17 cellular contexts compared by ENCODE assay signal in the genomic region with DNA sequence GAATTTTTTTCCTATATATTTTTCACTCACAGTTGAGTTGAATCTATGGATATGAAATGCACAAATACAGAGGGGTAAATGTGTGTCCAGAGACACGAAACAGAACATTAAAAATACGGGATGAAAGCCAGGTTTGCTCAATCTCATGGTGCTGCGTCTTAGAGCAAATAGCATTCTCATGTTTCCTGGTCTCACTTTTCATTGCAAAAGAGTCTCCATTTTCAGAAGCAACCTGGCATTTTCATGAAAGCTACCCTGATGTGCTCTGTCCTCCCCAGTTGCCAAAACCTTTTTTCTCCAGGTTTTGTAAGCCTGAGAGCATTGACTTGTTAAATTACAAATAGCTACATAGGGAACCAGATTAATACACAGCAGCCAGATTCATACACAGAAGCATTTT. TPM values are rescaled to one million over a fixed set of nuclear protein-coding genes. Genes with fewer than 3 reads are reported as not detected.
DNase-seq lines count a peak whose midpoint lies in the region; ATAC-seq and TF ChIP-seq lines count a peak whose summit lies in the region.
"Had no signal": no experiment of that assay in that cellular context is flagged by ENCODE, and none has a peak within 500 bp of the region (broad histone marks: within the 10 kb centered on the region; RNA-seq: fewer than 3 reads in every experiment).

No MANE protein-coding gene starts in this region.

- TF ChIP-seq CTCF in natural killer cell (IDR thresholded peaks at IDR 0.05) = no peak
- no peak for TF ChIP-seq CTCF in endothelial cell (IDR thresholded peaks at IDR 0.05; ENCODE audit: unreplicated experiment)

- intact Hi-C loops in natural killer cell (cut with micrococcal nuclease) = no loop called here
- intact Hi-C loops in naive thymus-derived CD4-positive, alpha-beta T cell (cut with micrococcal nuclease) = loop anchor here (1.0 to 2.0 kb wide), 5 partner anchors 10 to 49 kb away; partner anchors contain the start of gene MBNL1 (in 1 of the 2)

- peaks cover 0 to 41% of the 10 kb centered on the region in 2 donors for H3K4me1 ChIP-seq in naive thymus-derived CD4-positive, alpha-beta T cell (ENCODE audit: control insufficient read depth in 2 of 2, insufficient read depth in 2 of 2, low read length in 2 of 2)
- H3K4me1 ChIP-seq: vagina had no signal

- peaks cover 32 to 56% of the 10 kb centered on the region in 2 donors for H3K4me1 Mint-ChIP-seq in natural killer cell treated with Interleukin-12 subunit alpha and Interleukin-12 subunit beta and Interleukin-15 and Interleukin-18, amount 100 ng/mL, for 72 hours (ENCODE audit: low read depth in 2 of 2)
- H3K4me1 Mint-ChIP-seq in natural killer cell = peaks cover 6 to 26% of the 10 kb centered on the region in 2 donors
- peaks cover 67% of the 10 kb centered on the region for H3K4me1 Mint-ChIP-seq in activated naive CD8-positive, alpha-beta T cell (ENCODE audit: low read depth)
- H3K4me1 Mint-ChIP-seq in naive thymus-derived CD4-positive, alpha-beta T cell = peaks cover 43 to 84% (median 74%) of the 10 kb centered on the region in 7 donors
- H3K4me1 Mint-ChIP-seq in endothelial cell (ENCODE audit: unreplicated experiment) = no peaks in the 10 kb centered on the region

- peak overlapping the region; percentile 26 for H3K4me3 ChIP-seq in naive thymus-derived CD4-positive, alpha-beta T cell (ENCODE audit: low read length)
- H3K4me3 ChIP-seq: BLaER1, vagina had no signal

- no peak for ATAC-seq in natural killer cell treated with Interleukin-12 subunit alpha and Interleukin-12 subunit beta and Interleukin-15 and Interleukin-18, amount 100 ng/mL, for 72 hours
- no peak for ATAC-seq in natural killer cell
- ATAC-seq in naive thymus-derived CD4-positive, alpha-beta T cell = peak; percentile 42
- ATAC-seq in HG02798 (IDR thresholded peaks at IDR 0.05; ENCODE audit: poor library complexity, unreplicated experiment) = no peak

- no peaks in the 10 kb centered on the region for H3K9me3 Mint-ChIP-seq in natural killer cell treated with Interleukin-12 subunit alpha and Interleukin-12 subunit beta and Interleukin-15 and Interleukin-18, amount 100 ng/mL, for 72 hours
- H3K9me3 Mint-ChIP-seq in natural killer cell (no peaks in the 10 kb centered on the region), endothelial cell (ENCODE audit: unreplicated experiment) (no peaks in the 10 kb centered on the region)
- H3K9me3 Mint-ChIP-seq in activated naive CD8-positive, alpha-beta T cell (ENCODE audit: low read depth) = no peaks in the 10 kb centered on the region
- peaks cover 0 to 9% (median 0%) of the 10 kb centered on the region in 11 donors for H3K9me3 Mint-ChIP-seq in naive thymus-derived CD4-positive, alpha-beta T cell

- peak overlapping the region; percentile 67 for H3K27ac ChIP-seq in naive thymus-derived CD4-positive, alpha-beta T cell (ENCODE audit: low read depth, low read length)
- H3K27ac ChIP-seq: BLaER1, vagina had no signal

- peak overlapping the region; percentile 2 to 92 for H3K27ac Mint-ChIP-seq in natural killer cell treated with Interleukin-12 subunit alpha and Interleukin-12 subunit beta and Interleukin-15 and Interleukin-18, amount 100 ng/mL, for 72 hours
- no peak overlapping the region for H3K27ac Mint-ChIP-seq in natural killer cell
- H3K27ac Mint-ChIP-seq in activated naive CD8-positive, alpha-beta T cell = peak overlapping the region; percentile 95
- peak overlapping the region; percentile 32 to 99 (median 94) for H3K27ac Mint-ChIP-seq in naive thymus-derived CD4-positive, alpha-beta T cell
- no peak overlapping the region for H3K27ac Mint-ChIP-seq in endothelial cell (ENCODE audit: unreplicated experiment)

- POLR2A ChIA-PET in naive thymus-derived CD4-positive, alpha-beta T cell (lab: Charles Lee) = interaction anchor here (0.6 to 6.3 kb wide), 11 partner anchors 11 to 147 kb away, joined by 3 to 166 read pairs (median 9); partner anchors contain the start of gene MBNL1

- no peaks in the 10 kb centered on the region for H3K27me3 ChIP-seq in naive thymus-derived CD4-positive, alpha-beta T cell (ENCODE audit: control insufficient read depth in 2 of 2, insufficient read depth in 2 of 2, low read length in 2 of 2)
- H3K27me3 ChIP-seq: BLaER1, vagina had no signal

- no peaks in the 10 kb centered on the region for H3K36me3 Mint-ChIP-seq in natural killer cell treated with Interleukin-12 subunit alpha and Interleukin-12 subunit beta and Interleukin-15 and Interleukin-18, amount 100 ng/mL, for 72 hours
- no peaks in the 10 kb centered on the region for H3K36me3 Mint-ChIP-seq in natural killer cell
- H3K36me3 Mint-ChIP-seq in activated naive CD8-positive, alpha-beta T cell = no peaks in the 10 kb centered on the region
- peaks cover 0 to 5% (median 0%) of the 10 kb centered on the region in 5 donors for H3K36me3 Mint-ChIP-seq in naive thymus-derived CD4-positive, alpha-beta T cell
- H3K36me3 Mint-ChIP-seq in endothelial cell (ENCODE audit: low read depth, unreplicated experiment) = no peaks in the 10 kb centered on the region

- H3K4me3 Mint-ChIP-seq in natural killer cell treated with Interleukin-12 subunit alpha and Interleukin-12 subunit beta and Interleukin-15 and Interleukin-18, amount 100 ng/mL, for 72 hours = peak overlapping the region; percentile 2
- H3K4me3 Mint-ChIP-seq in natural killer cell (no peak overlapping the region), endothelial cell (ENCODE audit: unreplicated experiment) (no peak overlapping the region)
- peak overlapping the region; percentile 88 for H3K4me3 Mint-ChIP-seq in activated naive CD8-positive, alpha-beta T cell
- peak overlapping the region; percentile 79 to 93 (median 86) for H3K4me3 Mint-ChIP-seq in naive thymus-derived CD4-positive, alpha-beta T cell

- CTCF ChIA-PET in naive thymus-derived CD4-positive, alpha-beta T cell (lab: Charles Lee) = interaction anchor here (1.0 to 1.7 kb wide), 4 partner anchors 14 to 26 kb away, joined by 3 to 5 read pairs (median 4); no protein-coding TSS in a partner anchor

- no peak for DNase-seq in natural killer cell treated with Interleukin-12 subunit alpha and Interleukin-12 subunit beta and Interleukin-15 and Interleukin-18, amount 100 ng/mL, for 72 hours (ENCODE audit: low spot score)
- DNase-seq in natural killer cell (no peak), NCI-H1092 treated with DMSO at 0.1 percent for 48 hours (lab: John Stamatoyannopoulos, UW) (no peak), pons (ENCODE audit: low spot score) (no peak), endothelial cell (ENCODE audit: low spot score) (no peak)
- no peak for DNase-seq in naive thymus-derived CD4-positive, alpha-beta T cell
- DNase-seq: activated CD4-positive, alpha-beta T cell treated with anti-CD3 and anti-CD28 coated beads, Interleukin-2, amount 50 U/mL, for 4 hours; EL; mesendoderm; NCI-H1436; NCI-H524 treated with DMSO at 0.1 percent for 48 hours; RPMI8226; T-helper 9 cell had no signal

- H3K9me3 ChIP-seq in naive thymus-derived CD4-positive, alpha-beta T cell (ENCODE audit: control insufficient read depth in 2 of 3, low read length in 3 of 3) = no peaks in the 10 kb centered on the region
- H3K9me3 ChIP-seq: vagina had no signal

- no peaks in the 10 kb centered on the region for H3K27me3 Mint-ChIP-seq in natural killer cell treated with Interleukin-12 subunit alpha and Interleukin-12 subunit beta and Interleukin-15 and Interleukin-18, amount 100 ng/mL, for 72 hours
- H3K27me3 Mint-ChIP-seq in natural killer cell (ENCODE audit: low read depth in 2 of 2) (no peaks in the 10 kb centered on the region), endothelial cell (ENCODE audit: unreplicated experiment) (peaks cover 3% of the 10 kb centered on the region)
- H3K27me3 Mint-ChIP-seq in activated naive CD8-positive, alpha-beta T cell = no peaks in the 10 kb centered on the region
- no peaks in the 10 kb centered on the region for H3K27me3 Mint-ChIP-seq in naive thymus-derived CD4-positive, alpha-beta T cell

- H3K36me3 ChIP-seq in naive thymus-derived CD4-positive, alpha-beta T cell (ENCODE audit: control insufficient read depth in 2 of 3, insufficient read depth in 3 of 3, low read length in 3 of 3) = no peaks in the 10 kb centered on the region
- H3K36me3 ChIP-seq: BLaER1, vagina had no signal

RNA-seq across cellular contexts. Expression of gene MBNL1, which starts 49.5 kb away (rescaled TPM):
- 100 to 1,000 TPM; 353 to 509 TPM for total RNA-seq in natural killer cell treated with Interleukin-12 subunit alpha and Interleukin-12 subunit beta and Interleukin-15 and Interleukin-18, amount 100 ng/mL, for 72 hours
- total RNA-seq in natural killer cell (100 to 1,000 TPM; 600 to 704 (median 607) TPM), endothelial cell (ENCODE audit: unreplicated experiment) (54.1 TPM)
- total RNA-seq in naive thymus-derived CD4-positive, alpha-beta T cell = 100 to 1,000 TPM; 459 to 675 (median 508) TPM
- 100 to 1,000 TPM; 371 to 389 TPM for polyA plus RNA-seq in naive thymus-derived CD4-positive, alpha-beta T cell

Comparison
In these comparisons a context has a peak if more than half of its experiments do, and no peak if none do; other contexts are left out.
1. H3K27ac Mint-ChIP-seq: peak in natural killer cell treated with Interleukin-12 subunit alpha and Interleukin-12 subunit beta and Interleukin-15 and Interleukin-18, amount 100 ng/mL, for 72 hours (2 of 2), activated naive CD8-positive, alpha-beta T cell (single experiment) and naive thymus-derived CD4-positive, alpha-beta T cell (9 of 9); none in natural killer cell (0 of 2) and endothelial cell (single experiment).
2. H3K4me3 Mint-ChIP-seq: peak in natural killer cell treated with Interleukin-12 subunit alpha and Interleukin-12 subunit beta and Interleukin-15 and Interleukin-18, amount 100 ng/mL, for 72 hours (single experiment), activated naive CD8-positive, alpha-beta T cell (single experiment) and naive thymus-derived CD4-positive, alpha-beta T cell (10 of 10); none in natural killer cell (single experiment) and endothelial cell (single experiment).